ENCODE assay signal across 1 cellular context in the genomic region with DNA sequence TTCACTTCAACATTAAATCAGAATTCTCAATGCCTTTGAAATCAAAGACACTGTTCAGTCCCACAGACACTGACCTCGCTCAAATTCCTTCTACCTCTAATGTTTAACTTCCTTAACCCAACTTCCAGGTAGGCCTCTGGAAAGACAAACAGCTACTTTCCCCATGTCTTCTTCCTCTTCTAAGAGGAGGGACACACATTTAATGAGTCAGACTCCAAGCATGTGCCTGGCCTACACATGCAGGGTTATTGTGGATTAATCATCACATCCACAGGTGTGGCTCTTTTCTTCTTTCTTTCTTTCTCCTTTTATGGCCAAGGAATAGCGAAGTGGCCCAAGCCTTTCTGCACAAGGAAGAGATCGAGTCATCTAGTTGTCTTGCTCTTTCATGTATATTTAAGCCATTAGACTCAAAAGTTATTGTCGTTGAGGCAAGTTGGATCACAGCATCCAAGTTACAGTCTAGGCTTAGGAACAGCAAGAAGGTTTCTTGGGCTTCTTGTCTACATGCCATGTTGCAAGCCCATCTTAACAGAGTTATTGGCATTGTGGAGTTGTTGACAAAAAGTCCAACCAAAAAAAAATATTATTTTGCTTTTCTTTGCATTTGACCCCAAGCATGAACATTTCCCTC.
A peak's percentile ranks its signal among the peaks of the same experiment; 100 is the strongest.
TF ChIP-seq lines count a peak whose summit lies in the region.

No MANE protein-coding gene starts in this region.

TF ChIP-seq in HepG2, 621 proteins besides CTCF, POLR2A, EP300 and RAD21 (continued from another document and continues in another):
- TF ChIP-seq TEAD3 (CRISPR knock-in tag; optimal IDR thresholded peaks at IDR 0.05; ENCODE audit: borderline replicate concordance) (peak; percentile 89), ZNF33A (CRISPR knock-in tag; IDR thresholded peaks at IDR 0.05; ENCODE audit: borderline replicate concordance) (no peak), MAFK (conservative IDR thresholded peaks at IDR 0.05 in 1 of 2, IDR thresholded peaks at IDR 0.05 in 1 of 2; ENCODE audit: low read length in 2 of 2) (no peak), ZNF446 (CRISPR knock-in tag; IDR thresholded peaks at IDR 0.05) (no peak), NFE2L1 (CRISPR knock-in tag; IDR thresholded peaks at IDR 0.05; ENCODE audit: borderline replicate concordance) (no peak), ZNF10 (CRISPR knock-in tag; IDR thresholded peaks at IDR 0.05; ENCODE audit: borderline replicate concordance, low read depth) (no peak), EEA1 (CRISPR knock-in tag; IDR thresholded peaks at IDR 0.05; ENCODE audit: borderline replicate concordance) (no peak), MED13 (CRISPR knock-in tag; IDR thresholded peaks at IDR 0.05) (peak; percentile 58; the same call in 1 of the 2 replicates), ZBTB1 (CRISPR knock-in tag; IDR thresholded peaks at IDR 0.05; ENCODE audit: borderline replicate concordance) (no peak), ZNF878 (CRISPR knock-in tag; IDR thresholded peaks at IDR 0.05) (peak; percentile 48; the same call in 1 of the 2 replicates), ZNF598 (CRISPR knock-in tag; IDR thresholded peaks at IDR 0.05; ENCODE audit: borderline replicate concordance) (no peak), KMT2B (CRISPR knock-in tag; IDR thresholded peaks at IDR 0.05) (peak; percentile 48; the same call in 1 of the 2 replicates), AKAP8 (CRISPR knock-in tag; IDR thresholded peaks at IDR 0.05) (no peak), KDM3A (CRISPR knock-in tag; IDR thresholded peaks at IDR 0.05; ENCODE audit: low read depth) (no peak), ZBTB38 (CRISPR knock-in tag; IDR thresholded peaks at IDR 0.05) (no peak; the same call in 1 of the 2 replicates), GFI1 (CRISPR knock-in tag; IDR thresholded peaks at IDR 0.05; ENCODE audit: borderline replicate concordance) (peak; percentile 85), RFX5 (IDR thresholded peaks at IDR 0.05; ENCODE audit: low read depth, low read length) (no peak), RFXANK (CRISPR knock-in tag; IDR thresholded peaks at IDR 0.05) (no peak), ZFP82 (CRISPR knock-in tag; IDR thresholded peaks at IDR 0.05; ENCODE audit: borderline replicate concordance) (no peak), ETV6 (CRISPR knock-in tag; conservative IDR thresholded peaks at IDR 0.05) (peak; percentile 90; the same call in 1 of the 2 replicates), ZMYM4 (CRISPR knock-in tag; IDR thresholded peaks at IDR 0.05) (peak; percentile 90), NR2C2 (CRISPR knock-in tag; IDR thresholded peaks at IDR 0.05; ENCODE audit: borderline replicate concordance) (no peak; the same call in 1 of the 2 replicates), KLF15 (CRISPR knock-in tag; IDR thresholded peaks at IDR 0.05; ENCODE audit: borderline replicate concordance) (no peak), CCAR2 (optimal IDR thresholded peaks at IDR 0.05; ENCODE audit: low read depth, low read length) (no peak), HDAC6 (IDR thresholded peaks at IDR 0.05; ENCODE audit: low read depth, low read length) (no peak), HNRNPLL (IDR thresholded peaks at IDR 0.05; ENCODE audit: low read depth, low read length, poor library complexity, severe bottlenecking) (no peak), EZH2 (conservative IDR thresholded peaks at IDR 0.05; ENCODE audit: low read depth, low read length) (no peak), CHD4 (IDR thresholded peaks at IDR 0.05; ENCODE audit: borderline replicate concordance, low read length) (no peak), POLR2AphosphoS2 (IDR thresholded peaks at IDR 0.05; ENCODE audit: low read depth, low read length) (no peak), SNAPC2 (CRISPR knock-in tag; IDR thresholded peaks at IDR 0.05) (no peak), ELF3 (CRISPR knock-in tag; IDR thresholded peaks at IDR 0.05) (peak; percentile 99), ZNF34 (CRISPR knock-in tag; IDR thresholded peaks at IDR 0.05; ENCODE audit: borderline replicate concordance) (no peak)
- TF ChIP-seq, protein P1, sequence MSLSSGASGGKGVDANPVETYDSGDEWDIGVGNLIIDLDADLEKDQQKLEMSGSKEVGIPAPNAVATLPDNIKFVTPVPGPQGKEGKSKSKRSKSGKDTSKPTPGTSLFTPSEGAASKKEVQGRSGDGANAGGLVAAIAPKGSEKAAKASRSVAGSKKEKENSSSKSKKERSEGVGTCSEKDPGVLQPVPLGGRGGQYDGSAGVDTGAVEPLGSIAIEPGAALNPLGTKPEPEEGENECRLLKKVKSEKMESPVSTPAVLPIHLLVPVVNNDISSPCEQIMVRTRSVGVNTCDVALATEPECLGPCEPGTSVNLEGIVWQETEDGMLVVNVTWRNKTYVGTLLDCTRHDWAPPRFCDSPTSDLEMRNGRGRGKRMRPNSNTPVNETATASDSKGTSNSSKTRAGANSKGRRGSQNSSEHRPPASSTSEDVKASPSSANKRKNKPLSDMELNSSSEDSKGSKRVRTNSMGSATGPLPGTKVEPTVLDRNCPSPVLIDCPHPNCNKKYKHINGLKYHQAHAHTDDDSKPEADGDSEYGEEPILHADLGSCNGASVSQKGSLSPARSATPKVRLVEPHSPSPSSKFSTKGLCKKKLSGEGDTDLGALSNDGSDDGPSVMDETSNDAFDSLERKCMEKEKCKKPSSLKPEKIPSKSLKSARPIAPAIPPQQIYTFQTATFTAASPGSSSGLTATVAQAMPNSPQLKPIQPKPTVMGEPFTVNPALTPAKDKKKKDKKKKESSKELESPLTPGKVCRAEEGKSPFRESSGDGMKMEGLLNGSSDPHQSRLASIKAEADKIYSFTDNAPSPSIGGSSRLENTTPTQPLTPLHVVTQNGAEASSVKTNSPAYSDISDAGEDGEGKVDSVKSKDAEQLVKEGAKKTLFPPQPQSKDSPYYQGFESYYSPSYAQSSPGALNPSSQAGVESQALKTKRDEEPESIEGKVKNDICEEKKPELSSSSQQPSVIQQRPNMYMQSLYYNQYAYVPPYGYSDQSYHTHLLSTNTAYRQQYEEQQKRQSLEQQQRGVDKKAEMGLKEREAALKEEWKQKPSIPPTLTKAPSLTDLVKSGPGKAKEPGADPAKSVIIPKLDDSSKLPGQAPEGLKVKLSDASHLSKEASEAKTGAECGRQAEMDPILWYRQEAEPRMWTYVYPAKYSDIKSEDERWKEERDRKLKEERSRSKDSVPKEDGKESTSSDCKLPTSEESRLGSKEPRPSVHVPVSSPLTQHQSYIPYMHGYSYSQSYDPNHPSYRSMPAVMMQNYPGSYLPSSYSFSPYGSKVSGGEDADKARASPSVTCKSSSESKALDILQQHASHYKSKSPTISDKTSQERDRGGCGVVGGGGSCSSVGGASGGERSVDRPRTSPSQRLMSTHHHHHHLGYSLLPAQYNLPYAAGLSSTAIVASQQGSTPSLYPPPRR (CRISPR knock-in tag; IDR thresholded peaks at IDR 0.05; ENCODE audit: borderline replicate concordance): 0 out of 2 replicates have a peak, but pooled peaks have one; percentile 6
- TF ChIP-seq, protein P2, sequence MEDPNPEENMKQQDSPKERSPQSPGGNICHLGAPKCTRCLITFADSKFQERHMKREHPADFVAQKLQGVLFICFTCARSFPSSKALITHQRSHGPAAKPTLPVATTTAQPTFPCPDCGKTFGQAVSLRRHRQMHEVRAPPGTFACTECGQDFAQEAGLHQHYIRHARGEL (CRISPR knock-in tag; IDR thresholded peaks at IDR 0.05): no peak
- TF ChIP-seq, protein P3, sequence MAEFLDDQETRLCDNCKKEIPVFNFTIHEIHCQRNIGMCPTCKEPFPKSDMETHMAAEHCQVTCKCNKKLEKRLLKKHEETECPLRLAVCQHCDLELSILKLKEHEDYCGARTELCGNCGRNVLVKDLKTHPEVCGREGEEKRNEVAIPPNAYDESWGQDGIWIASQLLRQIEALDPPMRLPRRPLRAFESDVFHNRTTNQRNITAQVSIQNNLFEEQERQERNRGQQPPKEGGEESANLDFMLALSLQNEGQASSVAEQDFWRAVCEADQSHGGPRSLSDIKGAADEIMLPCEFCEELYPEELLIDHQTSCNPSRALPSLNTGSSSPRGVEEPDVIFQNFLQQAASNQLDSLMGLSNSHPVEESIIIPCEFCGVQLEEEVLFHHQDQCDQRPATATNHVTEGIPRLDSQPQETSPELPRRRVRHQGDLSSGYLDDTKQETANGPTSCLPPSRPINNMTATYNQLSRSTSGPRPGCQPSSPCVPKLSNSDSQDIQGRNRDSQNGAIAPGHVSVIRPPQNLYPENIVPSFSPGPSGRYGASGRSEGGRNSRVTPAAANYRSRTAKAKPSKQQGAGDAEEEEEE (CRISPR knock-in tag; IDR thresholded peaks at IDR 0.05; ENCODE audit: borderline replicate concordance): no peak
- TF ChIP-seq, protein P4, sequence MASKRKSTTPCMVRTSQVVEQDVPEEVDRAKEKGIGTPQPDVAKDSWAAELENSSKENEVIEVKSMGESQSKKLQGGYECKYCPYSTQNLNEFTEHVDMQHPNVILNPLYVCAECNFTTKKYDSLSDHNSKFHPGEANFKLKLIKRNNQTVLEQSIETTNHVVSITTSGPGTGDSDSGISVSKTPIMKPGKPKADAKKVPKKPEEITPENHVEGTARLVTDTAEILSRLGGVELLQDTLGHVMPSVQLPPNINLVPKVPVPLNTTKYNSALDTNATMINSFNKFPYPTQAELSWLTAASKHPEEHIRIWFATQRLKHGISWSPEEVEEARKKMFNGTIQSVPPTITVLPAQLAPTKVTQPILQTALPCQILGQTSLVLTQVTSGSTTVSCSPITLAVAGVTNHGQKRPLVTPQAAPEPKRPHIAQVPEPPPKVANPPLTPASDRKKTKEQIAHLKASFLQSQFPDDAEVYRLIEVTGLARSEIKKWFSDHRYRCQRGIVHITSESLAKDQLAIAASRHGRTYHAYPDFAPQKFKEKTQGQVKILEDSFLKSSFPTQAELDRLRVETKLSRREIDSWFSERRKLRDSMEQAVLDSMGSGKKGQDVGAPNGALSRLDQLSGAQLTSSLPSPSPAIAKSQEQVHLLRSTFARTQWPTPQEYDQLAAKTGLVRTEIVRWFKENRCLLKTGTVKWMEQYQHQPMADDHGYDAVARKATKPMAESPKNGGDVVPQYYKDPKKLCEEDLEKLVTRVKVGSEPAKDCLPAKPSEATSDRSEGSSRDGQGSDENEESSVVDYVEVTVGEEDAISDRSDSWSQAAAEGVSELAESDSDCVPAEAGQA (IDR thresholded peaks at IDR 0.05; ENCODE audit: low read depth): no peak
- TF ChIP-seq, protein P4 (CRISPR knock-in tag; IDR thresholded peaks at IDR 0.05; ENCODE audit: borderline replicate concordance): no peak
- TF ChIP-seq, protein P5, sequence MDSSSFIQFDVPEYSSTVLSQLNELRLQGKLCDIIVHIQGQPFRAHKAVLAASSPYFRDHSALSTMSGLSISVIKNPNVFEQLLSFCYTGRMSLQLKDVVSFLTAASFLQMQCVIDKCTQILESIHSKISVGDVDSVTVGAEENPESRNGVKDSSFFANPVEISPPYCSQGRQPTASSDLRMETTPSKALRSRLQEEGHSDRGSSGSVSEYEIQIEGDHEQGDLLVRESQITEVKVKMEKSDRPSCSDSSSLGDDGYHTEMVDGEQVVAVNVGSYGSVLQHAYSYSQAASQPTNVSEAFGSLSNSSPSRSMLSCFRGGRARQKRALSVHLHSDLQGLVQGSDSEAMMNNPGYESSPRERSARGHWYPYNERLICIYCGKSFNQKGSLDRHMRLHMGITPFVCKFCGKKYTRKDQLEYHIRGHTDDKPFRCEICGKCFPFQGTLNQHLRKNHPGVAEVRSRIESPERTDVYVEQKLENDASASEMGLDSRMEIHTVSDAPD (CRISPR knock-in tag; IDR thresholded peaks at IDR 0.05): no peak
